ENCODE assay signal across 31 cellular contexts in genomic region chr12:132568301-132568700, GRCh38. TPM values are rescaled to one million over a fixed set of nuclear protein-coding genes. Genes with fewer than 3 reads are reported as not detected.
DNase-seq lines count a peak whose midpoint lies in the region; ATAC-seq, FAIRE-seq and TF ChIP-seq lines count a peak whose summit lies in the region.
"Had no signal": no experiment of that assay in that cellular context is flagged by ENCODE, and none has a peak within 500 bp of the region (broad histone marks: within the 10 kb centered on the region; RNA-seq: fewer than 3 reads in every experiment).

No MANE protein-coding gene starts in this region.

- no peaks in the 10 kb centered on the region for H3F3A ChIP-seq in neural progenitor cell (ENCODE audit: low read depth)

- no peaks in the 10 kb centered on the region for H3K4me1 ChIP-seq in HepG2 (ENCODE audit: insufficient read depth, low read length)
- no peaks in the 10 kb centered on the region for H3K4me1 ChIP-seq in right lobe of liver
- peaks cover 10 to 56% (median 45%) of the 10 kb centered on the region in 10 experiments for H3K4me1 ChIP-seq in BLaER1 treated with 17β-estradiol and CSF1 and Interleukin-3, amounts not matched to agents 10 nM and 100 nM
- no peaks in the 10 kb centered on the region for H3K4me1 ChIP-seq in neural progenitor cell
- H3K4me1 ChIP-seq: BE2C had no signal

- over 99% methylated on average over 15 of the region's 16 CpGs for WGBS in HepG2 (ENCODE audit: low lambda C conversion rate)
- WGBS in right lobe of liver (ENCODE audit: insufficient coverage, low coverage, low lambda C conversion rate, missing lambda C conversion rate), result 85% methylated on average over 10 of the region's 16 CpGs

- BruUV-seq in HepG2 (replicated peaks; lab: Mats Ljungman, UMichigan), result no TSS peak

- no peak for TF ChIP-seq EP300 in HepG2 (IDR thresholded peaks at IDR 0.05; ENCODE audit: low read depth in 2 of 2, low read length in 2 of 2)
- TF ChIP-seq EP300 in HepG2 (CRISPR knock-in tag; IDR thresholded peaks at IDR 0.05; ENCODE audit: borderline replicate concordance), result no peak

- H3K9ac ChIP-seq in HepG2 (ENCODE audit: insufficient read depth, low read depth, low read length) (no peak overlapping the region), neural progenitor cell (no peak overlapping the region)
- peak overlapping the region in 10 of 11 experiments; percentile 29 to 70 (median 54); a peak in 17 of 22 replicates for H3K9ac ChIP-seq in BLaER1 treated with 17β-estradiol and CSF1 and Interleukin-3, amounts not matched to agents 10 nM and 100 nM

- no peak overlapping the region for H3K27ac Mint-ChIP-seq in neural progenitor cell
- peak overlapping the region; percentile 14 for H3K27ac Mint-ChIP-seq in stimulated activated effector memory CD8-positive, alpha-beta T cell treated with anti-CD3 and anti-CD28 coated beads, Interleukin-12 subunit alpha, Interleukin-12 subunit beta, amount 100 ng/mL, for 72 hours
- H3K27ac Mint-ChIP-seq: CD4-positive, CD25-positive, alpha-beta regulatory T cell; CD8-positive, alpha-beta memory T cell had no signal

- H3K27me3 ChIP-seq in HepG2 (ENCODE audit: control insufficient read depth in 1 of 2, insufficient read depth in 2 of 2, low read length in 2 of 2) (no peaks in the 10 kb centered on the region), right lobe of liver (no peaks in the 10 kb centered on the region), neural progenitor cell (no peaks in the 10 kb centered on the region)
- H3K27me3 ChIP-seq in BLaER1 treated with 17β-estradiol and CSF1 and Interleukin-3, amounts not matched to agents 10 nM and 100 nM, result no peaks in the 10 kb centered on the region
- H3K27me3 ChIP-seq: BE2C had no signal

- intact Hi-C loops in HepG2 (cut with micrococcal nuclease; ENCODE audit: unreplicated experiment), result no loop called here
- intact Hi-C loops in right lobe of liver (cut with DNase I), result loop anchor here in 1 of 2 donors (10.0 kb wide), 1 partner anchor 154 kb away; no protein-coding TSS in a partner anchor

- no peaks in the 10 kb centered on the region for H3K9me3 Mint-ChIP-seq in neural progenitor cell
- H3K9me3 Mint-ChIP-seq in stimulated activated effector memory CD8-positive, alpha-beta T cell treated with anti-CD3 and anti-CD28 coated beads, Interleukin-12 subunit alpha, Interleukin-12 subunit beta, amount 100 ng/mL, for 72 hours, result no peaks in the 10 kb centered on the region
- H3K9me3 Mint-ChIP-seq: CD14-positive monocyte; CD4-positive, alpha-beta memory T cell; CD4-positive, CD25-positive, alpha-beta regulatory T cell; CD8-positive, alpha-beta memory T cell had no signal

- ATAC-seq in HepG2 (no peak), right lobe of liver (no peak)
- ATAC-seq in stimulated activated effector memory CD8-positive, alpha-beta T cell treated with anti-CD3 and anti-CD28 coated beads, Interleukin-12 subunit alpha, Interleukin-12 subunit beta, amount 100 ng/mL, for 72 hours, result no peak

- H3K4me3 ChIP-seq in HepG2 (replicated peaks in 1 of 3; ENCODE audit: insufficient read depth in 1 of 3, low read depth in 2 of 3, low read length in 3 of 3) (no peak overlapping the region), right lobe of liver (no peak overlapping the region), neural progenitor cell (no peak overlapping the region)
- no peak overlapping the region for H3K4me3 ChIP-seq in BLaER1 treated with 17β-estradiol and CSF1 and Interleukin-3, amounts not matched to agents 10 nM and 100 nM

- peaks cover 11% of the 10 kb centered on the region for H3K36me3 Mint-ChIP-seq in neural progenitor cell
- H3K36me3 Mint-ChIP-seq in stimulated activated effector memory CD8-positive, alpha-beta T cell treated with anti-CD3 and anti-CD28 coated beads, Interleukin-12 subunit alpha, Interleukin-12 subunit beta, amount 100 ng/mL, for 72 hours, result peaks cover 7% of the 10 kb centered on the region

- H3K79me2 ChIP-seq in HepG2 (ENCODE audit: insufficient read depth, low read length), result peaks cover 2% of the 10 kb centered on the region
- peaks cover 17% of the 10 kb centered on the region for H3K79me2 ChIP-seq in neural progenitor cell (ENCODE audit: low read depth)

- H3K27ac ChIP-seq in HepG2 (ENCODE audit: extremely low read length, insufficient read depth, low read length), result no peak overlapping the region
- H3K27ac ChIP-seq in right lobe of liver, result no peak overlapping the region
- H3K27ac ChIP-seq in BLaER1 treated with 17β-estradiol and CSF1 and Interleukin-3, amounts not matched to agents 10 nM and 100 nM, result peak overlapping the region in 8 of 11 experiments; percentile 26 to 70 (median 54); a peak in 12 of 22 replicates
- no peak overlapping the region for H3K27ac ChIP-seq in neural progenitor cell

- H4K20me1 ChIP-seq in HepG2 (ENCODE audit: insufficient read depth, low read length) (peaks cover 9% of the 10 kb centered on the region; the same call in 1 of the 2 replicates), neural progenitor cell (ENCODE audit: low read depth) (peaks cover 88% of the 10 kb centered on the region)
- peaks cover 37 to 99% (median 96%) of the 10 kb centered on the region in 11 experiments; a peak in 21 of 22 replicates for H4K20me1 ChIP-seq in BLaER1 treated with 17β-estradiol and CSF1 and Interleukin-3, amounts not matched to agents 10 nM and 100 nM

- H3K36me3 ChIP-seq in HepG2 (replicated peaks in 1 of 2; ENCODE audit: control insufficient read depth in 1 of 2, insufficient read depth in 2 of 2, low read length in 2 of 2) (peaks cover 4 to 16% of the 10 kb centered on the region in 2 experiments; a peak in 3 of 5 replicates), right lobe of liver (no peaks in the 10 kb centered on the region), neural progenitor cell (no peaks in the 10 kb centered on the region)
- peaks cover 45 to 89% (median 79%) of the 10 kb centered on the region in 11 experiments for H3K36me3 ChIP-seq in BLaER1 treated with 17β-estradiol and CSF1 and Interleukin-3, amounts not matched to agents 10 nM and 100 nM
- H3K36me3 ChIP-seq: BE2C had no signal

- in situ Hi-C loops in HepG2 (cut with HindIII; ENCODE audit: extremely low pct_ligation_motif_present, low pct_unique_long_range_greater_than_20kb), result no loop called here

- no peak for TF ChIP-seq CTCF in HepG2 (CRISPR knock-in tag; IDR thresholded peaks at IDR 0.05)
- no peak for TF ChIP-seq CTCF in right lobe of liver (IDR thresholded peaks at IDR 0.05)
- no peak for TF ChIP-seq CTCF in neural progenitor cell (IDR thresholded peaks at IDR 0.05)

- peaks cover 6% of the 10 kb centered on the region for H3K4me1 Mint-ChIP-seq in neural progenitor cell
- peaks cover 11% of the 10 kb centered on the region for H3K4me1 Mint-ChIP-seq in stimulated activated effector memory CD8-positive, alpha-beta T cell treated with anti-CD3 and anti-CD28 coated beads, Interleukin-12 subunit alpha, Interleukin-12 subunit beta, amount 100 ng/mL, for 72 hours
- H3K4me1 Mint-ChIP-seq: CD14-positive monocyte had no signal

- TF ChIP-seq POLR2A in HepG2 (IDR thresholded peaks at IDR 0.05; ENCODE audit: insufficient read depth in 1 of 2, low read depth in 2 of 2, low read length in 2 of 2) (no peak), right lobe of liver (IDR thresholded peaks at IDR 0.05) (no peak)

- FAIRE-seq in HepG2 (lab: Jason Lieb, UNC), result no peak
- FAIRE-seq: A204.1, GM12891, GM19239 had no signal

- DNase-seq in HepG2 (ENCODE audit: low spot score) (no peak), right lobe of liver (no peak), neural progenitor cell (ENCODE audit: low spot score) (no peak), medulla oblongata (ENCODE audit: extremely low spot score) (no peak), dermis blood vessel endothelial cell (no peak)
- DNase-seq in stimulated activated effector memory CD8-positive, alpha-beta T cell treated with anti-CD3 and anti-CD28 coated beads, Interleukin-12 subunit alpha, Interleukin-12 subunit beta, amount 100 ng/mL, for 72 hours (ENCODE audit: low spot score in 2 of 2), result no peak
- no peak for DNase-seq in stimulated activated CD4-positive, alpha-beta T cell treated with anti-CD3 and anti-CD28 coated beads, Interleukin-2, amount 100 ng/mL, for 48 hours
- DNase-seq: 8988T; ACHN; BE2C; C1 segment of cervical spinal cord; CD4-positive, alpha-beta memory T cell; CD4-positive, CD25-positive, alpha-beta regulatory T cell; CD8-positive, alpha-beta memory T cell; COR-L47; DMS 273 treated with DMSO at 0.1 percent for 48 hours; DMS153; DMS53; DMS79; DND-41; EL; GDM1 had no signal

- H3K4me2 ChIP-seq in HepG2 (ENCODE audit: low read depth, low read length) (no peak overlapping the region), neural progenitor cell (no peak overlapping the region)
- H3K4me2 ChIP-seq in BLaER1 treated with 17β-estradiol and CSF1 and Interleukin-3, amounts not matched to agents 10 nM and 100 nM, result peak overlapping the region; percentile 44 to 82 (median 75)

- CTCF ChIA-PET in HepG2 (lab: Yijun Ruan, JAX; ENCODE audit: low intra/inter-chr PET ratio, low total read pairs), result no interaction called here

- H2AFZ ChIP-seq in HepG2 (ENCODE audit: low read length) (no peak overlapping the region), neural progenitor cell (replicated peaks) (no peak overlapping the region)

- H3K27me3 Mint-ChIP-seq in neural progenitor cell (ENCODE audit: insufficient read depth, low read depth), result peaks cover 2% of the 10 kb centered on the region
- H3K27me3 Mint-ChIP-seq: CD4-positive, alpha-beta memory T cell; CD4-positive, CD25-positive, alpha-beta regulatory T cell; CD8-positive, alpha-beta memory T cell had no signal

- no peak for TF ChIP-seq RAD21 in HepG2 (CRISPR knock-in tag; IDR thresholded peaks at IDR 0.05)

- H3K9me3 ChIP-seq in HepG2 (ENCODE audit: low read length) (no peaks in the 10 kb centered on the region), right lobe of liver (no peaks in the 10 kb centered on the region), neural progenitor cell (ENCODE audit: low read depth) (no peaks in the 10 kb centered on the region)
- H3K9me3 ChIP-seq in BLaER1 treated with 17β-estradiol and CSF1 and Interleukin-3, amounts not matched to agents 10 nM and 100 nM (replicated peaks in 1 of 11), result no peaks in the 10 kb centered on the region
- H3K9me3 ChIP-seq: BE2C had no signal

- peak overlapping the region; percentile 8 for H3K4me3 Mint-ChIP-seq in neural progenitor cell
- no peak overlapping the region for H3K4me3 Mint-ChIP-seq in stimulated activated effector memory CD8-positive, alpha-beta T cell treated with anti-CD3 and anti-CD28 coated beads, Interleukin-12 subunit alpha, Interleukin-12 subunit beta, amount 100 ng/mL, for 72 hours
- H3K4me3 Mint-ChIP-seq: CD14-positive monocyte; CD4-positive, alpha-beta memory T cell; CD4-positive, CD25-positive, alpha-beta regulatory T cell; CD8-positive, alpha-beta memory T cell had no signal

- POLR2A ChIA-PET in HepG2 (lab: Yijun Ruan, JAX), result no interaction called here

RNA-seq across cellular contexts. Expression of gene LRCOL1, which starts 42.1 kb away (rescaled TPM):
- not detected in 2 replicates for total RNA-seq in HepG2 (2016; rRNA removed; fragmentation: Illumina TruSeq; extraction: Trizol)
- total RNA-seq in HepG2 (2016; cell fraction: cytosol; rRNA removed; fragmentation: Illumina TruSeq; extraction: Trizol; ENCODE audit: low read depth), result not detected in 2 replicates
- total RNA-seq in HepG2 (2016; cell fraction: insoluble cytoplasmic fraction; rRNA removed; fragmentation: Illumina TruSeq; extraction: Trizol), result not detected in 2 replicates
- not detected in 2 replicates for total RNA-seq in HepG2 (2016; cell fraction: membrane; rRNA removed; fragmentation: Illumina TruSeq; extraction: Trizol)
- not detected in 2 replicates for total RNA-seq in HepG2 (2016; cell fraction: nucleus; rRNA removed; fragmentation: Illumina TruSeq; extraction: Trizol)
- 0.14 TPM in 1 of 2 replicates, not detected in the other for polyA plus RNA-seq in HepG2 (2011; rRNA removed)
- 0.05 and 0.09 TPM in 2 replicates for polyA plus RNA-seq in HepG2 (2011; cell fraction: cytosol; rRNA removed)
- polyA plus RNA-seq in HepG2 (2011; cell fraction: nucleus; rRNA removed), result 0.57 TPM in 1 of 2 replicates, not detected in the other
- not detected in 2 replicates for polyA plus RNA-seq in HepG2 (2012)
- polyA plus RNA-seq in HepG2 (2016; cell fraction: cytosol; fragmentation: Illumina TruSeq; extraction: Trizol; ENCODE audit: low read depth), result not detected in 2 replicates
- polyA plus RNA-seq in HepG2 (2016; cell fraction: insoluble cytoplasmic fraction; fragmentation: Illumina TruSeq; extraction: Trizol; ENCODE audit: low read depth), result not detected in 2 replicates
- not detected in 2 replicates for polyA plus RNA-seq in HepG2 (2016; cell fraction: membrane; fragmentation: Illumina TruSeq; extraction: Trizol; ENCODE audit: low read depth)
- not detected in 2 replicates for polyA plus RNA-seq in HepG2 (2016; cell fraction: nucleus; fragmentation: Illumina TruSeq; extraction: Trizol; ENCODE audit: insufficient read depth, low read depth)
- not detected in 2 replicates for polyA minus RNA-seq in HepG2 (2011; rRNA and poly(A)+ RNA removed; ENCODE audit: low replicate concordance)
- not detected in 2 replicates for polyA minus RNA-seq in HepG2 (2011; cell fraction: cytosol; rRNA and poly(A)+ RNA removed)
- polyA minus RNA-seq in HepG2 (2011; cell fraction: nucleus; rRNA and poly(A)+ RNA removed), result not detected in 2 replicates
- total RNA-seq in right lobe of liver, result 10 to 100 TPM in 1 of 6 experiments, 1 to 10 TPM in 4, under 1 TPM in 1; 0.61 to 13.1 (median 6.8) TPM
- 0.34 TPM in 1 of 2 replicates, not detected in the other for total RNA-seq in neural progenitor cell (ENCODE audit: low replicate concordance)
- total RNA-seq in dermis blood vessel endothelial cell, result 3.2 and 6.6 TPM in 2 replicates
- total RNA-seq: A673; CD4-positive, alpha-beta memory T cell; CD4-positive, CD25-positive, alpha-beta regulatory T cell; CD8-positive, alpha-beta memory T cell; Daoy; G401 had no signal
- polyA plus RNA-seq: CD14-positive monocyte; CD4-positive, alpha-beta memory T cell; CD4-positive, CD25-positive, alpha-beta regulatory T cell; CD8-positive, alpha-beta memory T cell had no signal

RNA-seq across cellular contexts. Expression of gene P2RX2, which starts 50.3 kb away (rescaled TPM):
- not detected in 2 replicates for total RNA-seq in HepG2 (2016; rRNA removed; fragmentation: Illumina TruSeq; extraction: Trizol)
- not detected in 2 replicates for total RNA-seq in HepG2 (2016; cell fraction: cytosol; rRNA removed; fragmentation: Illumina TruSeq; extraction: Trizol; ENCODE audit: low read depth)
- not detected in 2 replicates for total RNA-seq in HepG2 (2016; cell fraction: insoluble cytoplasmic fraction; rRNA removed; fragmentation: Illumina TruSeq; extraction: Trizol)
- not detected in 2 replicates for total RNA-seq in HepG2 (2016; cell fraction: membrane; rRNA removed; fragmentation: Illumina TruSeq; extraction: Trizol)
- total RNA-seq in HepG2 (2016; cell fraction: nucleus; rRNA removed; fragmentation: Illumina TruSeq; extraction: Trizol), result not detected in 2 replicates
- polyA plus RNA-seq in HepG2 (2011; rRNA removed), result not detected in 2 replicates
- polyA plus RNA-seq in HepG2 (2011; cell fraction: cytosol; rRNA removed), result not detected in 2 replicates
- not detected in 2 replicates for polyA plus RNA-seq in HepG2 (2011; cell fraction: nucleus; rRNA removed)
- not detected in 2 replicates for polyA plus RNA-seq in HepG2 (2012)
- polyA plus RNA-seq in HepG2 (2016; cell fraction: cytosol; fragmentation: Illumina TruSeq; extraction: Trizol; ENCODE audit: low read depth), result not detected in 2 replicates
- not detected in 2 replicates for polyA plus RNA-seq in HepG2 (2016; cell fraction: insoluble cytoplasmic fraction; fragmentation: Illumina TruSeq; extraction: Trizol; ENCODE audit: low read depth)
- polyA plus RNA-seq in HepG2 (2016; cell fraction: membrane; fragmentation: Illumina TruSeq; extraction: Trizol; ENCODE audit: low read depth), result not detected in 2 replicates
- polyA plus RNA-seq in HepG2 (2016; cell fraction: nucleus; fragmentation: Illumina TruSeq; extraction: Trizol; ENCODE audit: insufficient read depth, low read depth), result not detected in 2 replicates
- polyA minus RNA-seq in HepG2 (2011; rRNA and poly(A)+ RNA removed; ENCODE audit: low replicate concordance), result not detected in 2 replicates
- not detected in 2 replicates for polyA minus RNA-seq in HepG2 (2011; cell fraction: cytosol; rRNA and poly(A)+ RNA removed)
- polyA minus RNA-seq in HepG2 (2011; cell fraction: nucleus; rRNA and poly(A)+ RNA removed), result not detected in 2 replicates
- total RNA-seq in right lobe of liver, result not detected
- 0.15 TPM in 1 of 2 replicates, not detected in the other for total RNA-seq in neural progenitor cell (ENCODE audit: low replicate concordance)
- 0.17 TPM in 1 of 2 replicates, not detected in the other for total RNA-seq in dermis blood vessel endothelial cell
- total RNA-seq: A673; CD4-positive, alpha-beta memory T cell; CD4-positive, CD25-positive, alpha-beta regulatory T cell; CD8-positive, alpha-beta memory T cell; Daoy had no signal
- polyA plus RNA-seq: AG04450; CD14-positive monocyte; CD4-positive, alpha-beta memory T cell; CD4-positive, CD25-positive, alpha-beta regulatory T cell; CD8-positive, alpha-beta memory T cell had no signal

Comparison
In these comparisons a context has a peak if more than half of its experiments do, and no peak if none do; other contexts are left out.
1. H3K27ac ChIP-seq: peak in BLaER1 treated with 17β-estradiol and CSF1 and Interleukin-3, amounts not matched to agents 10 nM and 100 nM (8 of 11); none in HepG2 (single experiment), right lobe of liver (0 of 3) and neural progenitor cell (single experiment).
2. H3K4me2 ChIP-seq: peak in BLaER1 treated with 17β-estradiol and CSF1 and Interleukin-3, amounts not matched to agents 10 nM and 100 nM (11 of 11); none in HepG2 (single experiment) and neural progenitor cell (single experiment).
3. H3K9ac ChIP-seq: peak in BLaER1 treated with 17β-estradiol and CSF1 and Interleukin-3, amounts not matched to agents 10 nM and 100 nM (10 of 11); none in HepG2 (single experiment) and neural progenitor cell (single experiment).